ENCODE assay signal across 27 cellular contexts in the genomic region with DNA sequence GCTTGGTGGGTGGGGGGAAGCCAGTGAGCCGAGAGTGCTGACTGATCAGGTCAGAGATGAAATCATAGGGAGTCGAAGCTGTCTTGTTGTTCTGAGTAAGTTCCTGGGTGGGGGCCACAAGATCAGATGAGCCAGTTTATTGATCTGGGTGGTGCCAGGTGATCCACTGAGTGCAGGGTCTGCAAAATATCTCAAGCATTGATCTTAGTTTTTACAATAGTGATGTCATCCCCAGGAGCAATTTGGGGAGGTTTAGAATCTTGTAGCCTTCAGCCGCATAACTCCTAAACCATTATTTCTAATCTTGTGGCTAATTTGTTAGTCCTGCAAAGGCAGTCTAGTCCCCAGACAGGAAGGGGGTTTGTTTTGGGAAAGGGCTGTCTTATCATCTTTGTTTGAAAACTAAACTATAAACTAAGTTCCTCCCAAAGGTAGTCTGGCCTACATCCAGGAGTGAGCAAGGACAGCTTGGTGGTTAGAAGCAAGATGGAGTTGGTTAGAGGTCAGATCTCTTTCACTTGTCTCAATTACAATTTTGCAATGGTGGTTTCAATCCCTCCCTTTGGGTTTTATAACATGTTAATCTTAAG.
"Had no signal": no experiment of that assay in that cellular context is flagged by ENCODE, and none has a peak within 500 bp of the region (broad histone marks: within the 10 kb centered on the region; RNA-seq: fewer than 3 reads in every experiment).

No MANE protein-coding gene starts in this region.

- H3K27me3 Mint-ChIP-seq: progenitor cell of endocrine pancreas; stimulated activated naive CD8-positive, alpha-beta T cell treated with anti-CD3 and anti-CD28 coated beads, Interleukin-15, amount 100 ng/mL, for 72 hours had no signal

- H3K36me3 Mint-ChIP-seq: immature natural killer cell, memory B cell, natural killer cell had no signal

- DNase-seq: cortex of kidney; effector memory CD8-positive, alpha-beta T cell; erythroblast; esophagus squamous epithelium; hypothalamus; immature natural killer cell; natural killer cell; occipital lobe; ovary; stimulated activated CD4-positive, alpha-beta T cell treated with anti-CD3 and anti-CD28 coated beads, Interleukin-12 subunit alpha, Interleukin-12 subunit beta, amount 100 ng/mL, for 4 hours; stimulated activated CD4-positive, alpha-beta T cell treated with anti-CD3 and anti-CD28 coated beads, Interleukin-1b, Interleukin-23, amount 100 ng/mL, for 48 hours; stimulated activated CD4-positive, alpha-beta T cell treated with anti-CD3 and anti-CD28 coated beads, Interleukin-4, amount 100 ng/mL, for 1 hour; stimulated activated CD8-positive, alpha-beta memory T cell treated with anti-CD3 and anti-CD28 coated beads, Interleukin-4, amount 100 ng/mL, for 48 hours; stimulated activated naive CD4-positive, alpha-beta T cell; stimulated activated naive CD8-positive, alpha-beta T cell treated with anti-CD3 and anti-CD28 coated beads, Interleukin-15, amount 100 ng/mL, for 72 hours; transverse colon; upper lobe of right lung; uterus had no signal

- H3K4me2 ChIP-seq: smooth muscle cell had no signal

- H3K4me1 ChIP-seq: esophagus squamous epithelium, suprapubic skin, transverse colon, upper lobe of right lung, uterus had no signal

- H3K27ac ChIP-seq: esophagus squamous epithelium, ovary, suprapubic skin, transverse colon, upper lobe of right lung, uterus had no signal

- FAIRE-seq: endometrium, frontal cortex, keratinocyte had no signal

- H3K9me3 Mint-ChIP-seq: effector memory CD8-positive, alpha-beta T cell; immature natural killer cell; memory B cell; natural killer cell; stimulated activated naive CD8-positive, alpha-beta T cell treated with anti-CD3 and anti-CD28 coated beads, Interleukin-15, amount 100 ng/mL, for 72 hours had no signal

- H3K27me3 ChIP-seq: ovary, transverse colon, upper lobe of right lung, uterus had no signal

- ATAC-seq: effector memory CD8-positive, alpha-beta T cell; natural killer cell; sciatic nerve; stimulated activated naive CD8-positive, alpha-beta T cell treated with anti-CD3 and anti-CD28 coated beads, Interleukin-15, amount 100 ng/mL, for 72 hours; upper lobe of right lung had no signal

- H3K4me3 Mint-ChIP-seq: effector memory CD8-positive, alpha-beta T cell; immature natural killer cell; memory B cell; natural killer cell; stimulated activated naive CD8-positive, alpha-beta T cell treated with anti-CD3 and anti-CD28 coated beads, Interleukin-15, amount 100 ng/mL, for 72 hours had no signal

- H3K4me3 ChIP-seq: esophagus squamous epithelium, lung, ovary, smooth muscle cell, suprapubic skin, transverse colon, upper lobe of right lung, uterus had no signal

- H3K4me1 Mint-ChIP-seq: immature natural killer cell; memory B cell; natural killer cell; stimulated activated naive CD8-positive, alpha-beta T cell treated with anti-CD3 and anti-CD28 coated beads, Interleukin-15, amount 100 ng/mL, for 72 hours had no signal

- H3K27ac Mint-ChIP-seq: effector memory CD8-positive, alpha-beta T cell; immature natural killer cell; memory B cell; natural killer cell; progenitor cell of endocrine pancreas; stimulated activated naive CD8-positive, alpha-beta T cell treated with anti-CD3 and anti-CD28 coated beads, Interleukin-15, amount 100 ng/mL, for 72 hours had no signal

- H3K36me3 ChIP-seq: esophagus squamous epithelium, ovary, suprapubic skin, transverse colon, upper lobe of right lung, uterus had no signal

- H3K9me3 ChIP-seq: esophagus squamous epithelium, suprapubic skin, transverse colon, upper lobe of right lung, uterus had no signal
